2 cellular contexts compared by ENCODE assay signal in the genomic region with DNA sequence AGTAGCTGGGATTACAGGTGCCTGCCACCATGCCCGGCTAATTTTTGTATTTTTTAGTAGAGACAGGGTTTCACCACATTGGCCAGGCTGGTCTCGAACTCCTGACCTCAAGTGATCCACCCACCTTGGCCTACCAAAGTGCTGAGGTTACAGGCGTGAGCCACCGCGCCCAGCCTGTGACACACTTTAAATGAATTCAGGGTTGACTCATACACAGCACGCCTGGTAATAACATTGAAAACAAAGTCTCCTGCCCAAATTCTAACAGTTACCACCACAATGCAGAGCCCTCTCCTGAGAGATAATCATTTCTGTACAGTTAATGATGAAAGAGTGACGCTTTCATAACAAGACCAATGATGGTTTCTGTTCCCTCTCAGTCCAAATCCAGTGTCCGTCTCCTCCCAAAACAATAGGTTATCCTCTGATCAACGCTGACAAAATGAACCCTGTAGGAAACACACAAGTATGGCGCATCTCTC.
TF ChIP-seq lines count a peak whose summit lies in the region.

No MANE protein-coding gene starts in this region.

TF ChIP-seq in IMR-90, 13 proteins besides CTCF, POLR2A, EP300 and RAD21:
- TF ChIP-seq FOS (IDR thresholded peaks at IDR 0.05; ENCODE audit: low read depth, low read length): peak; percentile 25; the same call in 1 of the 2 replicates
- TF ChIP-seq BHLHE40 (IDR thresholded peaks at IDR 0.05; ENCODE audit: low read depth, low read length): peak; percentile 86
TF ChIP-seq in IMR-90: peak in this region for 2; not testable (repeated sequence) for 11.

TF ChIP-seq in SK-N-SH, 30 proteins besides CTCF, POLR2A, EP300 and RAD21:
- TF ChIP-seq, protein P1, sequence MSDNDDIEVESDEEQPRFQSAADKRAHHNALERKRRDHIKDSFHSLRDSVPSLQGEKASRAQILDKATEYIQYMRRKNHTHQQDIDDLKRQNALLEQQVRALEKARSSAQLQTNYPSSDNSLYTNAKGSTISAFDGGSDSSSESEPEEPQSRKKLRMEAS (IDR thresholded peaks at IDR 0.05; ENCODE audit: low read depth): peak; percentile 55
- TF ChIP-seq FOSL2 (IDR thresholded peaks at IDR 0.05; ENCODE audit: borderline replicate concordance, low read depth) (peak; percentile 71; the same call in 1 of the 2 replicates), JUND (IDR thresholded peaks at IDR 0.05) (peak; percentile 62)
